ENCODE assay signal across 34 cellular contexts in the genomic region with DNA sequence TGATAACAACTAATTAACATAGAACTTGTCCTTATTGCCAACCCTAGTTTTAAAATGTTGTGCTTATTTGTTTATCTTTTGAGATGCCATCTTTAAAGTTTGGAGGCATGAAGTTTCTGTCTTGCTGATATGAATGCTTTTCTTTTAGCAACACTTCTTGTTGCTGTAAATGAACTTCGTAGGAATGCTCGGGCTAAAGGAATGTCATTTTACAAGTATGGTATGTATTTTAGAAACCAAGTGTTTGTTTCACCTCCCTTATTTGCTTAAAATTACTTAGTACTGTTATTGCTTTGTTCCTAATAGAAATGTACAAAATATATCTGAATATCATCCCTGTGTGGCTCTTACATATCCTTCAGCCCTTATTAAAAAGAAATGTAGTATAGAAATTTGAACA.
DNase-seq lines count a peak whose midpoint lies in the region; ATAC-seq, FAIRE-seq and TF ChIP-seq lines count a peak whose summit lies in the region.
"Had no signal": no experiment of that assay in that cellular context is flagged by ENCODE, and none has a peak within 500 bp of the region (broad histone marks: within the 10 kb centered on the region; RNA-seq: fewer than 3 reads in every experiment).

No MANE protein-coding gene starts in this region.

- peak; percentile 46 for FAIRE-seq in G401.6 (lab: Jason Lieb, UNC)
- FAIRE-seq in GM19239 (lab: Jason Lieb, UNC): peak; percentile 35
- FAIRE-seq: A549, D721Med had no signal

- DNase-seq in GM19239 (ENCODE audit: insufficient read length, low spot score): no peak
- DNase-seq in left lung: no peak
- DNase-seq in activated CD8-positive, alpha-beta memory T cell treated with anti-CD3 and anti-CD28 coated beads, Interleukin-2, amount 50 U/mL, for 4 hours: no peak
- DNase-seq in NCI-H524 (lab: John Stamatoyannopoulos, UW): no peak
- no peak for DNase-seq in immature natural killer cell
- DNase-seq: 8988T; ACHN; AML-193; BE2C; C1 segment of cervical spinal cord; Caco-2; Calu3; CD4-positive, alpha-beta memory T cell; CD4-positive, alpha-beta T cell; CD4-positive, CD25-positive, alpha-beta regulatory T cell; CD8-positive, alpha-beta memory T cell; CD8-positive, alpha-beta T cell; COR-L47; DMS 273 treated with DMSO at 0.1 percent for 48 hours; DMS153; DMS53; DMS79; DMS79 treated with DMSO at 0.1 percent for 48 hours; DND-41; EL had no signal

- H3K36me3 Mint-ChIP-seq in immature natural killer cell: peaks cover 9 to 26% (median 25%) of the 10 kb centered on the region in 3 donors

- intact Hi-C loops in left lung (cut with DNase I): no loop called here

- no peak overlapping the region for H3K27ac Mint-ChIP-seq in immature natural killer cell
- H3K27ac Mint-ChIP-seq: B cell; CD14-positive monocyte; CD4-positive, alpha-beta memory T cell; CD4-positive, alpha-beta T cell; CD4-positive, CD25-positive, alpha-beta regulatory T cell; CD8-positive, alpha-beta T cell had no signal

- peaks cover 0 to 46% of the 10 kb centered on the region in 2 donors for H3K36me3 ChIP-seq in left lung
- H3K36me3 ChIP-seq: BE2C had no signal

- H3K27me3 ChIP-seq in left lung: no peaks in the 10 kb centered on the region
- H3K27me3 ChIP-seq: BE2C; BLaER1; BLaER1 treated with 17β-estradiol and CSF1 and Interleukin-3, amounts not matched to agents 10 nM and 100 nM had no signal

- TF ChIP-seq CTCF in left lung (IDR thresholded peaks at IDR 0.05): no peak

- H3K4me3 ChIP-seq in left lung: no peak overlapping the region
- H3K4me3 ChIP-seq: A549; BLaER1; BLaER1 treated with 17β-estradiol and CSF1 and Interleukin-3, amounts not matched to agents 10 nM and 100 nM had no signal

- H3K27me3 Mint-ChIP-seq in immature natural killer cell (ENCODE audit: low read depth in 3 of 3): no peaks in the 10 kb centered on the region
- H3K27me3 Mint-ChIP-seq: B cell; CD4-positive, alpha-beta memory T cell; CD4-positive, alpha-beta T cell; CD4-positive, CD25-positive, alpha-beta regulatory T cell; CD8-positive, alpha-beta memory T cell had no signal

- no peak overlapping the region for H3K4me3 Mint-ChIP-seq in immature natural killer cell
- H3K4me3 Mint-ChIP-seq: B cell; CD14-positive monocyte; CD4-positive, alpha-beta memory T cell; CD4-positive, alpha-beta T cell; CD4-positive, CD25-positive, alpha-beta regulatory T cell; CD8-positive, alpha-beta memory T cell; CD8-positive, alpha-beta T cell had no signal

- H3K27ac ChIP-seq in left lung: no peak overlapping the region
- H3K27ac ChIP-seq: 22Rv1; A549; BLaER1; BLaER1 treated with 17β-estradiol and CSF1 and Interleukin-3, amounts not matched to agents 10 nM and 100 nM; C4-2B had no signal

- ATAC-seq in left lung: peak; percentile 57
- ATAC-seq: A549; CD8-positive, alpha-beta T cell had no signal

- no peaks in the 10 kb centered on the region for H3K9me3 Mint-ChIP-seq in immature natural killer cell
- H3K9me3 Mint-ChIP-seq: CD14-positive monocyte; CD4-positive, alpha-beta memory T cell; CD4-positive, alpha-beta T cell; CD8-positive, alpha-beta memory T cell; CD8-positive, alpha-beta T cell had no signal

- no peaks in the 10 kb centered on the region for H3K9me3 ChIP-seq in left lung
- H3K9me3 ChIP-seq: A549; BE2C; BLaER1; BLaER1 treated with 17β-estradiol and CSF1 and Interleukin-3, amounts not matched to agents 10 nM and 100 nM; Caco-2 had no signal

- no peaks in the 10 kb centered on the region for H3K4me1 ChIP-seq in left lung
- H3K4me1 ChIP-seq: A549; BE2C; BLaER1; BLaER1 treated with 17β-estradiol and CSF1 and Interleukin-3, amounts not matched to agents 10 nM and 100 nM; Caco-2 had no signal

- no peaks in the 10 kb centered on the region for H3K4me1 Mint-ChIP-seq in immature natural killer cell
- H3K4me1 Mint-ChIP-seq: B cell; CD14-positive monocyte; CD8-positive, alpha-beta memory T cell had no signal
